Comparison of ENCODE assay signal across 8 cellular contexts in the genomic region with DNA sequence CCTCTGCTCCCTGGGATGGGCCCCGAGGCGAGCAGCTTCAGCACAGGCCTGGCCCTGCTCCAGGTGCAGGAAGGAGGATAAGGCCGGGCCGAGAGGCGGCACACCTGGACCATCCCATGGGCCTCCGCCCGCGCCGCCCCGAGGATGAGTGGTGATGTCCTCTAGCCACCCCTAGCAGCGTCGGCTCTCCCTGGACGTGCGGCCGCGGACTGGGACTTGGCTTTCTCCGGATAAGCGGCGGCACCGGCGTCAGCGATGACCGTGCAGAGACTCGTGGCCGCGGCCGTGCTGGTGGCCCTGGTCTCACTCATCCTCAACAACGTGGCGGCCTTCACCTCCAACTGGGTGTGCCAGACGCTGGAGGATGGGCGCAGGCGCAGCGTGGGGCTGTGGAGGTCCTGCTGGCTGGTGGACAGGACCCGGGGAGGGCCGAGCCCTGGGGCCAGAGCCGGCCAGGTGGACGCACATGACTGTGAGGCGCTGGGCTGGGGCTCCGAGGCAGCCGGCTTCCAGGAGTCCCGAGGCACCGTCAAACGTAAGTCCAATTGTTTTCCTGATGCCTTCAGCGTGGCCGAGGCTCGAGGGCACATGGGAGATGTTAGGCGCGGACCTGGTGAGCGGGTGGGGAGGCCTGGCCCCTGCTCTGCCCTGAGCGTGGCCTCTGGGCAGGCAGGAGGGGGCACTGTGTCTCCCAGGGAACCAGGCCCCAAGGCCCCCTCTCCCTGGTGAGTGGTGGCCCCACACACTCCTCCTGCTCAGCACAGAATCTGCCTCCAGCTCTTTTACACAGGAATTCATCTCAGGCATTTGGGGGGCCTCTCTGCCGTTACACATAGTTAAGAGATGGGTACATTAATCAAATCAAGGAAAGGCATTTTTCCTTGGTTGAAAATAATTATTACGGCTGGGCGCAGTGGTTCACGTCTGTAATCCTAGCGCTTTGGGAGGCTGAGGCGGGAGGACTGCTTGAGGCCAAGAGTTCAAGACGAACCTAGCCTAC. TPM values are rescaled to one million over a fixed set of nuclear protein-coding genes. Genes with fewer than 3 reads are reported as not detected.
DNase-seq lines count a peak whose midpoint lies in the region; ATAC-seq and TF ChIP-seq lines count a peak whose summit lies in the region.
"Had no signal": no experiment of that assay in that cellular context is flagged by ENCODE, and none has a peak within 500 bp of the region (broad histone marks: within the 10 kb centered on the region; RNA-seq: fewer than 3 reads in every experiment).

No MANE protein-coding gene starts in this region.

- no peak for TF ChIP-seq CTCF in lower lobe of right lung (IDR thresholded peaks at IDR 0.05)

- H3K27ac ChIP-seq in lower lobe of right lung (peak overlapping the region; percentile 95), substantia nigra (ENCODE audit: low read depth, low read length, poor library complexity, severe bottlenecking) (peak overlapping the region; percentile 6)

- H3K27me3 ChIP-seq in MG63 (no peaks in the 10 kb centered on the region), lower lobe of right lung (ENCODE audit: low read depth) (no peaks in the 10 kb centered on the region)

- peaks cover 65% of the 10 kb centered on the region for H3K4me1 ChIP-seq in lower lobe of right lung

- DNase-seq in MG63 (no peak), amniotic epithelial cell (ENCODE audit: low read depth) (peak; percentile 48), lower lobe of right lung (no peak), substantia nigra (lab: John Stamatoyannopoulos, UW) (no peak), KG1 (lab: John Stamatoyannopoulos, UW) (no peak), NCI-H1048 (lab: John Stamatoyannopoulos, UW) (no peak)
- DNase-seq: NCI-H1417 had no signal

- no peaks in the 10 kb centered on the region for H3K9me3 ChIP-seq in MG63
- no peaks in the 10 kb centered on the region for H3K9me3 ChIP-seq in lower lobe of right lung

- ATAC-seq in lower lobe of right lung (no peak), GM18867 (IDR thresholded peaks at IDR 0.05; ENCODE audit: unreplicated experiment) (no peak)

- H3K36me3 ChIP-seq in MG63 (no peaks in the 10 kb centered on the region), lower lobe of right lung (peaks cover 41% of the 10 kb centered on the region)

- intact Hi-C loops in lower lobe of right lung (cut with DNase I), result no loop called here

- H3K4me3 ChIP-seq in MG63 (peak overlapping the region; percentile 31), lower lobe of right lung (peak overlapping the region; percentile 73)

RNA-seq across cellular contexts. Expression of gene TMEM204, which starts 0.9 kb away (rescaled TPM):
- total RNA-seq in MG63 (2014; rRNA removed; shearing (Covaris generic); ENCODE audit: low replicate concordance), result 1.7 TPM in 1 of 2 replicates, not detected in the other
- 63.1 TPM for total RNA-seq in lower lobe of right lung

RNA-seq across cellular contexts. Expression of gene TELO2, which starts 41.2 kb away (rescaled TPM):
- total RNA-seq in MG63 (2014; rRNA removed; shearing (Covaris generic); ENCODE audit: low replicate concordance), result 21.2 and 48.7 TPM in 2 replicates
- 27.5 TPM for total RNA-seq in lower lobe of right lung

RNA-seq across cellular contexts. Expression of gene PTX4, which starts 45.6 kb away (rescaled TPM):
- not detected in 2 replicates for total RNA-seq in MG63 (2014; rRNA removed; shearing (Covaris generic); ENCODE audit: low replicate concordance)
- total RNA-seq in lower lobe of right lung, result not detected

RNA-seq across cellular contexts. Expression of gene CLCN7, which starts 59.5 kb away (rescaled TPM):
- 32.7 and 115 TPM in 2 replicates for total RNA-seq in MG63 (2014; rRNA removed; shearing (Covaris generic); ENCODE audit: low replicate concordance)
- 146 TPM for total RNA-seq in lower lobe of right lung

Comparison
In these comparisons a context has a peak if more than half of its experiments do, and no peak if none do; other contexts are left out.
1. RNA of gene TMEM204, which starts 0.9 kb away (total RNA-seq): 63.1 TPM in lower lobe of right lung (single experiment); 1.7 TPM in MG63; every median in the first group is over 10 times any median in the second.